20 cellular contexts compared by ENCODE assay signal in the genomic region with DNA sequence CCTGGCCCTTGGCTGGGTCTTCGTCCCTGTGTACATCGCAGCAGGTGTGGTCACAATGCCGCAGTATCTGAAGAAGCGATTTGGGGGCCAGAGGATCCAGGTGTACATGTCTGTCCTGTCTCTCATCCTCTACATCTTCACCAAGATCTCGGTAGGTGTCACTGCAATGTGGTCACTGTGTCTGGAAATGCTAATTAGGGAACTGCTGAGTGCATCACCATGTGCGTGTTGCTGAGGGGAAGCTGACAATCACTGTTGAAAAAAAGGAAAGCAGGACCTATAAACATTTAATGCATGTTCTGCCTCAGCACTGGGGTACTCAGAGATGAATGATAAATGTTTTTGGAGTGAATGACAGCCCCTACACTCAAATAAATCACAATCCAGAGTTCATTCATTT. TPM values are rescaled to one million over a fixed set of nuclear protein-coding genes. Genes with fewer than 3 reads are reported as not detected.
"Had no signal": no experiment of that assay in that cellular context is flagged by ENCODE, and none has a peak within 500 bp of the region (broad histone marks: within the 10 kb centered on the region; RNA-seq: fewer than 3 reads in every experiment).

No MANE protein-coding gene starts in this region.

- H3K4me3 Mint-ChIP-seq: effector memory CD8-positive, alpha-beta T cell; natural killer cell; neural crest cell; type B pancreatic cell had no signal

- H3K27me3 Mint-ChIP-seq: effector memory CD8-positive, alpha-beta T cell had no signal

- H3K9me3 Mint-ChIP-seq: effector memory CD8-positive, alpha-beta T cell; immature natural killer cell; natural killer cell; neural crest cell; type B pancreatic cell had no signal

- DNase-seq: effector memory CD8-positive, alpha-beta T cell; esophagus squamous epithelium; foreskin fibroblast; glutamatergic neuron; immature natural killer cell; left ventricle myocardium superior; natural killer cell; nucleus accumbens; ovary; sigmoid colon; stimulated activated CD4-positive, alpha-beta T cell treated with anti-CD3 and anti-CD28 coated beads, Interleukin-2, amount 100 ng/mL, for 48 hours; stimulated activated naive CD8-positive, alpha-beta T cell treated with anti-CD3 and anti-CD28 coated beads, Interleukin-15, Interleukin-2, amounts not matched to agents 100 U/mL and 50 U/mL, for 24 hours; thyroid gland; uterus had no signal

- H3K27ac Mint-ChIP-seq: effector memory CD8-positive, alpha-beta T cell; natural killer cell; type B pancreatic cell had no signal

- ATAC-seq: effector memory CD8-positive, alpha-beta T cell; gastroesophageal sphincter; left ventricle myocardium superior; natural killer cell; stimulated activated naive CD8-positive, alpha-beta T cell treated with anti-CD3 and anti-CD28 coated beads, Interleukin-15, Interleukin-2, amounts not matched to agents 100 U/mL and 50 U/mL, for 24 hours had no signal

- H3K36me3 Mint-ChIP-seq: natural killer cell, type B pancreatic cell had no signal

- H3K4me1 Mint-ChIP-seq: neural crest cell had no signal

RNA-seq across cellular contexts. Expression of gene SLC5A9, which starts 6.8 kb away (rescaled TPM):
- total RNA-seq: epithelial cell of proximal tubule, natural killer cell, neural crest cell, right atrium auricular region, sigmoid colon, thyroid gland had no signal
- polyA plus RNA-seq: immature natural killer cell, keratinocyte had no signal
